ENCODE assay signal across 19 cellular contexts in genomic region chr7:156437021-156437614, GRCh38.
"Had no signal": no experiment of that assay in that cellular context is flagged by ENCODE, and none has a peak within 500 bp of the region (broad histone marks: within the 10 kb centered on the region; RNA-seq: fewer than 3 reads in every experiment).

No MANE protein-coding gene starts in this region.

- FAIRE-seq: RCC 7860 had no signal

- H3K4me2 ChIP-seq: SK-N-SH had no signal

- H3K9me3 ChIP-seq: SK-N-SH had no signal

- DNase-seq: KBM-7, MV-4-11, NCI-H1105, NCI-H1436 treated with DMSO at 0.1 percent for 48 hours, NCI-H1694 treated with DMSO at 0.1 percent for 48 hours, NCI-H1930, NCI-H2081, NCI-H2107, NCI-H2227 treated with DMSO at 0.1 percent for 48 hours, NCI-H510A, NCI-H524 treated with DMSO at 0.1 percent for 48 hours, NCI-H69, NCI-H774, RPMI8226, SHP77, SK-N-SH, SW 1271, T-cell had no signal

- ATAC-seq: T-cell had no signal
